2 cellular contexts compared by ENCODE assay signal in the genomic region with DNA sequence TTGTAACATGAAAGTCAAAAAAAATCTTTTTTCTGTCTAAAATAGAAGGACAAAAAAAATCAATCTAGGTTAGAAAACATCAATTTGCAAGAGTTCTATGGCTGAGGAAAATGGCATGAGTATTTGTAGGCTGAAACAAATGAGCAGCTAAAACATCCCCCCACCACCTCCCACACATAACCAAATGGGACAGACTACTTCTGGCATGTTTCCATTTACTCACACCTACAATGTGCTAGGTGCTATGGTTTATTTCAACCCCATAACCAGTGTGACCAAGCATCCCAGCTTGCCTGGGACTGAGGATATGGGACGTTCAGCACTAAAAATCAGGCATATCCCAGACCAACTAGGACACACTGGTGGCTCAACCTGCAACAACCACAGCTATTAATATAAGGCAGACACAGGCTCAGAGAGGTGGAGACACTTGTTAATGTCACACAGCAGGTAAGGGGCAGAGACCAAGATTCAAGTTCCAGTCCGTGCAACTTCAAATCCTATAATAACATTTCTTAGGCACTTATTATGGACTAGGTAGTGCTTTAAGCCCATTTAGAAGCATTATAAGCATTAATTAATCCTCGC.
TF ChIP-seq lines count a peak whose summit lies in the region.

No MANE protein-coding gene starts in this region.

TF ChIP-seq in SK-N-SH treated with all-trans-retinoic acid at 6 μM for 48 hours, 23 proteins besides CTCF, POLR2A, EP300 and RAD21:
- TF ChIP-seq, protein P1, sequence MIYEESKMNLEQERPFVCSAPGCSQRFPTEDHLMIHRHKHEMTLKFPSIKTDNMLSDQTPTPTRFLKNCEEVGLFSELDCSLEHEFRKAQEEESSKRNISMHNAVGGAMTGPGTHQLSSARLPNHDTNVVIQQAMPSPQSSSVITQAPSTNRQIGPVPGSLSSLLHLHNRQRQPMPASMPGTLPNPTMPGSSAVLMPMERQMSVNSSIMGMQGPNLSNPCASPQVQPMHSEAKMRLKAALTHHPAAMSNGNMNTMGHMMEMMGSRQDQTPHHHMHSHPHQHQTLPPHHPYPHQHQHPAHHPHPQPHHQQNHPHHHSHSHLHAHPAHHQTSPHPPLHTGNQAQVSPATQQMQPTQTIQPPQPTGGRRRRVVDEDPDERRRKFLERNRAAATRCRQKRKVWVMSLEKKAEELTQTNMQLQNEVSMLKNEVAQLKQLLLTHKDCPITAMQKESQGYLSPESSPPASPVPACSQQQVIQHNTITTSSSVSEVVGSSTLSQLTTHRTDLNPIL (CRISPR knock-in tag; IDR thresholded peaks at IDR 0.05; ENCODE audit: low read depth): no peak
- TF ChIP-seq ZFP30 (CRISPR knock-in tag; IDR thresholded peaks at IDR 0.05) (no peak), OSR1 (CRISPR knock-in tag; IDR thresholded peaks at IDR 0.05) (no peak), ZNF70 (CRISPR knock-in tag; IDR thresholded peaks at IDR 0.05) (no peak), ARNTL (CRISPR knock-in tag; IDR thresholded peaks at IDR 0.05; ENCODE audit: borderline replicate concordance, low read depth) (no peak), PPARA (CRISPR knock-in tag; IDR thresholded peaks at IDR 0.05; ENCODE audit: borderline replicate concordance) (no peak)
- TF ChIP-seq, protein P2, sequence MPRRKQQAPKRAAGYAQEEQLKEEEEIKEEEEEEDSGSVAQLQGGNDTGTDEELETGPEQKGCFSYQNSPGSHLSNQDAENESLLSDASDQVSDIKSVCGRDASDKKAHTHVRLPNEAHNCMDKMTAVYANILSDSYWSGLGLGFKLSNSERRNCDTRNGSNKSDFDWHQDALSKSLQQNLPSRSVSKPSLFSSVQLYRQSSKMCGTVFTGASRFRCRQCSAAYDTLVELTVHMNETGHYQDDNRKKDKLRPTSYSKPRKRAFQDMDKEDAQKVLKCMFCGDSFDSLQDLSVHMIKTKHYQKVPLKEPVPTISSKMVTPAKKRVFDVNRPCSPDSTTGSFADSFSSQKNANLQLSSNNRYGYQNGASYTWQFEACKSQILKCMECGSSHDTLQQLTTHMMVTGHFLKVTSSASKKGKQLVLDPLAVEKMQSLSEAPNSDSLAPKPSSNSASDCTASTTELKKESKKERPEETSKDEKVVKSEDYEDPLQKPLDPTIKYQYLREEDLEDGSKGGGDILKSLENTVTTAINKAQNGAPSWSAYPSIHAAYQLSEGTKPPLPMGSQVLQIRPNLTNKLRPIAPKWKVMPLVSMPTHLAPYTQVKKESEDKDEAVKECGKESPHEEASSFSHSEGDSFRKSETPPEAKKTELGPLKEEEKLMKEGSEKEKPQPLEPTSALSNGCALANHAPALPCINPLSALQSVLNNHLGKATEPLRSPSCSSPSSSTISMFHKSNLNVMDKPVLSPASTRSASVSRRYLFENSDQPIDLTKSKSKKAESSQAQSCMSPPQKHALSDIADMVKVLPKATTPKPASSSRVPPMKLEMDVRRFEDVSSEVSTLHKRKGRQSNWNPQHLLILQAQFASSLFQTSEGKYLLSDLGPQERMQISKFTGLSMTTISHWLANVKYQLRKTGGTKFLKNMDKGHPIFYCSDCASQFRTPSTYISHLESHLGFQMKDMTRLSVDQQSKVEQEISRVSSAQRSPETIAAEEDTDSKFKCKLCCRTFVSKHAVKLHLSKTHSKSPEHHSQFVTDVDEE (CRISPR knock-in tag; IDR thresholded peaks at IDR 0.05): no peak
- TF ChIP-seq, protein P3, sequence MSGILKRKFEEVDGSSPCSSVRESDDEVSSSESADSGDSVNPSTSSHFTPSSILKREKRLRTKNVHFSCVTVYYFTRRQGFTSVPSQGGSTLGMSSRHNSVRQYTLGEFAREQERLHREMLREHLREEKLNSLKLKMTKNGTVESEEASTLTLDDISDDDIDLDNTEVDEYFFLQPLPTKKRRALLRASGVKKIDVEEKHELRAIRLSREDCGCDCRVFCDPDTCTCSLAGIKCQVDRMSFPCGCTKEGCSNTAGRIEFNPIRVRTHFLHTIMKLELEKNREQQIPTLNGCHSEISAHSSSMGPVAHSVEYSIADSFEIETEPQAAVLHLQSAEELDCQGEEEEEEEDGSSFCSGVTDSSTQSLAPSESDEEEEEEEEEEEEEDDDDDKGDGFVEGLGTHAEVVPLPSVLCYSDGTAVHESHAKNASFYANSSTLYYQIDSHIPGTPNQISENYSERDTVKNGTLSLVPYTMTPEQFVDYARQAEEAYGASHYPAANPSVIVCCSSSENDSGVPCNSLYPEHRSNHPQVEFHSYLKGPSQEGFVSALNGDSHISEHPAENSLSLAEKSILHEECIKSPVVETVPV (CRISPR knock-in tag; IDR thresholded peaks at IDR 0.05): no peak
- TF ChIP-seq, protein P4, sequence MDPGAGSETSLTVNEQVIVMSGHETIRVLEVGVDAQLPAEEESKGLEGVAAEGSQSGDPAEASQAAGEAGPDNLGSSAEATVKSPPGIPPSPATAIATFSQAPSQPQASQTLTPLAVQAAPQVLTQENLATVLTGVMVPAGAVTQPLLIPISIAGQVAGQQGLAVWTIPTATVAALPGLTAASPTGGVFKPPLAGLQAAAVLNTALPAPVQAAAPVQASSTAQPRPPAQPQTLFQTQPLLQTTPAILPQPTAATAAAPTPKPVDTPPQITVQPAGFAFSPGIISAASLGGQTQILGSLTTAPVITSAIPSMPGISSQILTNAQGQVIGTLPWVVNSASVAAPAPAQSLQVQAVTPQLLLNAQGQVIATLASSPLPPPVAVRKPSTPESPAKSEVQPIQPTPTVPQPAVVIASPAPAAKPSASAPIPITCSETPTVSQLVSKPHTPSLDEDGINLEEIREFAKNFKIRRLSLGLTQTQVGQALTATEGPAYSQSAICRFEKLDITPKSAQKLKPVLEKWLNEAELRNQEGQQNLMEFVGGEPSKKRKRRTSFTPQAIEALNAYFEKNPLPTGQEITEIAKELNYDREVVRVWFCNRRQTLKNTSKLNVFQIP (CRISPR knock-in tag; IDR thresholded peaks at IDR 0.05; ENCODE audit: borderline replicate concordance, low read depth): no peak

TF ChIP-seq in K562, 482 proteins besides CTCF, POLR2A, EP300 and RAD21 (continued from another document):
- TF ChIP-seq, protein P5, sequence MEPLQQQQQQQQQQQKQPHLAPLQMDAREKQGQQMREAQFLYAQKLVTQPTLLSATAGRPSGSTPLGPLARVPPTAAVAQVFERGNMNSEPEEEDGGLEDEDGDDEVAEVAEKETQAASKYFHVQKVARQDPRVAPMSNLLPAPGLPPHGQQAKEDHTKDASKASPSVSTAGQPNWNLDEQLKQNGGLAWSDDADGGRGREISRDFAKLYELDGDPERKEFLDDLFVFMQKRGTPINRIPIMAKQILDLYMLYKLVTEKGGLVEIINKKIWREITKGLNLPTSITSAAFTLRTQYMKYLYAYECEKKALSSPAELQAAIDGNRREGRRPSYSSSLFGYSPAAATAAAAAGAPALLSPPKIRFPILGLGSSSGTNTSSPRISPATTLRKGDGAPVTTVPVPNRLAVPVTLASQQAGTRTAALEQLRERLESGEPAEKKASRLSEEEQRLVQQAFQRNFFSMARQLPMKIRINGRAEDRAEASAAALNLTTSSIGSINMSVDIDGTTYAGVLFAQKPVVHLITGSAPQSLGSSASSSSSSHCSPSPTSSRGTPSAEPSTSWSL (CRISPR knock-in tag; IDR thresholded peaks at IDR 0.05; ENCODE audit: borderline replicate concordance): no peak
- peak; percentile 82 for TF ChIP-seq RBM25 (IDR thresholded peaks at IDR 0.05; ENCODE audit: low read depth, low read length, severe bottlenecking)
- TF ChIP-seq, protein P6, sequence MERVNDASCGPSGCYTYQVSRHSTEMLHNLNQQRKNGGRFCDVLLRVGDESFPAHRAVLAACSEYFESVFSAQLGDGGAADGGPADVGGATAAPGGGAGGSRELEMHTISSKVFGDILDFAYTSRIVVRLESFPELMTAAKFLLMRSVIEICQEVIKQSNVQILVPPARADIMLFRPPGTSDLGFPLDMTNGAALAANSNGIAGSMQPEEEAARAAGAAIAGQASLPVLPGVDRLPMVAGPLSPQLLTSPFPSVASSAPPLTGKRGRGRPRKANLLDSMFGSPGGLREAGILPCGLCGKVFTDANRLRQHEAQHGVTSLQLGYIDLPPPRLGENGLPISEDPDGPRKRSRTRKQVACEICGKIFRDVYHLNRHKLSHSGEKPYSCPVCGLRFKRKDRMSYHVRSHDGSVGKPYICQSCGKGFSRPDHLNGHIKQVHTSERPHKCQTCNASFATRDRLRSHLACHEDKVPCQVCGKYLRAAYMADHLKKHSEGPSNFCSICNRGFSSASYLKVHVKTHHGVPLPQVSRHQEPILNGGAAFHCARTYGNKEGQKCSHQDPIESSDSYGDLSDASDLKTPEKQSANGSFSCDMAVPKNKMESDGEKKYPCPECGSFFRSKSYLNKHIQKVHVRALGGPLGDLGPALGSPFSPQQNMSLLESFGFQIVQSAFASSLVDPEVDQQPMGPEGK (CRISPR knock-in tag; IDR thresholded peaks at IDR 0.05; ENCODE audit: borderline replicate concordance): no peak
- no peak for TF ChIP-seq ZNF217 (CRISPR knock-in tag; IDR thresholded peaks at IDR 0.05)
- TF ChIP-seq ZNF589 (CRISPR knock-in tag; IDR thresholded peaks at IDR 0.05; ENCODE audit: low read depth): no peak
- TF ChIP-seq POLR2G (IDR thresholded peaks at IDR 0.05; ENCODE audit: low read depth, low read length): no peak
- TF ChIP-seq ZFP36 (IDR thresholded peaks at IDR 0.05; ENCODE audit: low read depth, low read length, partially characterized antibody): peak; percentile 34
- TF ChIP-seq MAFK (IDR thresholded peaks at IDR 0.05; ENCODE audit: low read length): no peak
